7 cellular contexts compared by ENCODE assay signal in genomic region chr2:131528981-131529863, GRCh38. TPM values are rescaled to one million over a fixed set of nuclear protein-coding genes. Genes with fewer than 3 reads are reported as not detected.
DNase-seq lines count a peak whose midpoint lies in the region; ATAC-seq and TF ChIP-seq lines count a peak whose summit lies in the region.
"Not testable (repeated sequence)": the region's sequence is repeated elsewhere in the genome, so short reads cannot be mapped to it uniquely, and the experiment has no call there.

No MANE protein-coding gene starts in this region.

- not testable (repeated sequence) for H3K27me3 ChIP-seq in NT2/D1 (ENCODE audit: insufficient read depth, insufficient read length); right atrium auricular region; trophoblast cell (ENCODE audit: insufficient read depth, low read length)

- not testable (repeated sequence) for DNase-seq in NT2/D1 (ENCODE audit: low read depth, low spot score); activated naive CD8-positive, alpha-beta T cell treated with anti-CD3 and anti-CD28 coated beads for 36 hours; trophoblast cell
- DNase-seq in right atrium auricular region (ENCODE audit: low spot score): peak; percentile 55

- not testable (repeated sequence) for H2AK5ac ChIP-seq in trophoblast cell (ENCODE audit: low read length)

- H3K14ac ChIP-seq in trophoblast cell (ENCODE audit: low read length): not testable (repeated sequence)

- not testable (repeated sequence) for H3K36me3 ChIP-seq in NT2/D1 (ENCODE audit: insufficient read depth, insufficient read length, low read length); right atrium auricular region; trophoblast cell (ENCODE audit: control insufficient read depth in 1 of 2, insufficient read depth in 2 of 2, low read length in 2 of 2)

- not testable (repeated sequence) for H2BK12ac ChIP-seq in trophoblast cell (ENCODE audit: low read length)

- peak; percentile 73 for ATAC-seq in GM18867 (IDR thresholded peaks at IDR 0.05; ENCODE audit: unreplicated experiment)
- peak; percentile 73 for ATAC-seq in GM21717 (IDR thresholded peaks at IDR 0.05; ENCODE audit: unreplicated experiment)
- peak; percentile 56 for ATAC-seq in HG03103 (IDR thresholded peaks at IDR 0.05; ENCODE audit: low read depth, unreplicated experiment)

- not testable (repeated sequence) for H3K27ac ChIP-seq in right atrium auricular region; trophoblast cell (ENCODE audit: low read depth, low read length)

- not testable (repeated sequence) for H3K23ac ChIP-seq in trophoblast cell (ENCODE audit: low read length)

- H4K8ac ChIP-seq in trophoblast cell (ENCODE audit: low read depth, low read length): peak overlapping the region; percentile 56

- H2AFZ ChIP-seq in trophoblast cell (ENCODE audit: insufficient read depth, low read length, poor library complexity): not testable (repeated sequence)

- not testable (repeated sequence) for H2BK5ac ChIP-seq in trophoblast cell (ENCODE audit: low read depth, low read length, poor library complexity)

- H3K4me3 ChIP-seq in NT2/D1 (ENCODE audit: insufficient read length, low read depth) (peak overlapping the region; percentile 24), right atrium auricular region (peak overlapping the region in 1 of 2 donors; percentile 40)
- not testable (repeated sequence) for H3K4me3 ChIP-seq in trophoblast cell (ENCODE audit: low read depth, low read length)

- not testable (repeated sequence) for TF ChIP-seq CTCF in right atrium auricular region (IDR thresholded peaks at IDR 0.05)

- peak overlapping the region; percentile 63 for H3K4me3 Mint-ChIP-seq in activated naive CD8-positive, alpha-beta T cell treated with anti-CD3 and anti-CD28 coated beads for 36 hours

- H3K4me1 Mint-ChIP-seq in activated naive CD8-positive, alpha-beta T cell treated with anti-CD3 and anti-CD28 coated beads for 36 hours: peaks cover 21% of the 10 kb centered on the region

- not testable (repeated sequence) for H3K9me3 ChIP-seq in NT2/D1 (ENCODE audit: insufficient read depth, low read length); right atrium auricular region; trophoblast cell (ENCODE audit: insufficient read depth, low read depth, low read length)

- not testable (repeated sequence) for H3K4me1 ChIP-seq in NT2/D1 (ENCODE audit: insufficient read depth, insufficient read length); right atrium auricular region; trophoblast cell (ENCODE audit: control insufficient read depth in 1 of 2, insufficient read depth in 2 of 2, low read length in 2 of 2)

- H4K91ac ChIP-seq in trophoblast cell (ENCODE audit: low read depth, low read length): not testable (repeated sequence)

- not testable (repeated sequence) for H3K27ac Mint-ChIP-seq in activated naive CD8-positive, alpha-beta T cell treated with anti-CD3 and anti-CD28 coated beads for 36 hours

- not testable (repeated sequence) for H3K79me2 ChIP-seq in trophoblast cell (ENCODE audit: control insufficient read depth, insufficient read depth, low read length, poor library complexity)

- H3K36me3 Mint-ChIP-seq in activated naive CD8-positive, alpha-beta T cell treated with anti-CD3 and anti-CD28 coated beads for 36 hours: not testable (repeated sequence)

- H3K4me2 ChIP-seq in trophoblast cell (ENCODE audit: low read length): not testable (repeated sequence)

- H3K27me3 Mint-ChIP-seq in activated naive CD8-positive, alpha-beta T cell treated with anti-CD3 and anti-CD28 coated beads for 36 hours: not testable (repeated sequence)

- H3K18ac ChIP-seq in trophoblast cell (ENCODE audit: low read length): not testable (repeated sequence)

- not testable (repeated sequence) for H4K12ac ChIP-seq in trophoblast cell (ENCODE audit: low read depth, low read length)

- H3K4ac ChIP-seq in trophoblast cell (ENCODE audit: low read depth, low read length): not testable (repeated sequence)

- not testable (repeated sequence) for H2BK120ac ChIP-seq in trophoblast cell (ENCODE audit: insufficient read depth, low read length, poor library complexity)

- no CpG with 5 or more reads among the region's 26 CpGs for WGBS in trophoblast cell (ENCODE audit: extremely low coverage, insufficient coverage, insufficient read length)

- peak overlapping the region; percentile 15 for H3K9ac ChIP-seq in NT2/D1 (ENCODE audit: insufficient read length, low read depth)
- H3K9ac ChIP-seq in trophoblast cell (ENCODE audit: low read length): not testable (repeated sequence)

- not testable (repeated sequence) for H3K9me3 Mint-ChIP-seq in activated naive CD8-positive, alpha-beta T cell treated with anti-CD3 and anti-CD28 coated beads for 36 hours

- not testable (repeated sequence) for H3K79me1 ChIP-seq in trophoblast cell (ENCODE audit: low read length)

RNA-seq across cellular contexts. Expression of gene CCDC74A, which starts 1.5 kb away (rescaled TPM):
- 1 to 10 TPM; 7.1 to 8.2 TPM for total RNA-seq in activated naive CD8-positive, alpha-beta T cell treated with anti-CD3 and anti-CD28 coated beads for 36 hours
- 1 to 10 TPM; 2.8 to 3.9 TPM for total RNA-seq in right atrium auricular region
- 5.9 and 7.4 TPM in 2 replicates for polyA plus RNA-seq in trophoblast cell (2013)

RNA-seq across cellular contexts. Expression of gene MZT2A, which starts 37.0 kb away (rescaled TPM):
- total RNA-seq in activated naive CD8-positive, alpha-beta T cell treated with anti-CD3 and anti-CD28 coated beads for 36 hours: 100 to 1,000 TPM; 191 to 205 TPM
- 10 to 100 TPM; 74.9 to 84.4 TPM for total RNA-seq in right atrium auricular region
- 166 and 179 TPM in 2 replicates for polyA plus RNA-seq in trophoblast cell (2013)

RNA-seq across cellular contexts. Expression of gene TUBA3D, which starts 53.3 kb away (rescaled TPM):
- total RNA-seq in activated naive CD8-positive, alpha-beta T cell treated with anti-CD3 and anti-CD28 coated beads for 36 hours: not detected
- 10 to 100 TPM; 13.0 to 34.2 TPM for total RNA-seq in right atrium auricular region
- not detected in 2 replicates for polyA plus RNA-seq in trophoblast cell (2013)

Comparison
In these comparisons a context has a peak if more than half of its experiments do, and no peak if none do; other contexts are left out.
1. RNA of gene TUBA3D, which starts 53.3 kb away (total RNA-seq): 13.0 to 34.2 TPM in right atrium auricular region; not detected in activated naive CD8-positive, alpha-beta T cell treated with anti-CD3 and anti-CD28 coated beads for 36 hours; every median in the first group is over 10 times any median in the second.
2. Peak in every context shown above with its lines, with median percentiles within 50 percentile points of each other: ATAC-seq.